In the genomic region with DNA sequence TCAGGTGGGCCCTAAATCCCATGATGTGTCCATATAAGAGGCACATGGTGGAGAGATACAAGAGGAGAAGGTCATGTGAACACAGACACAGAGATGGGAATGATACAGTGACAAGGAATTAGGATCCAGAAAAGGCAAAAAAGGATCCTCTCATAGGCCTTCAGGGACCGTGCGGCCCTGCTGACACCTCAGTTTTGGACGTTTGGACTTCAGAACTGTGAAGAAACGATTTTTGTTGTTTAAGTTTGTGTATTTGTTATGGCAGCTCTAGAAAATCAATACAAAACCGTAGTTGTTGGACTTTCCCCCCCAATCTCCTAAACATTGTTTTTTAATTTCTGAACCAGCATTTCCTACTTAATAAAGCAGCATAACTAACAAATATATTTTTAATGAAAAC, we compare ENCODE assay signal across 8 cellular contexts.
"Had no signal": no experiment of that assay in that cellular context is flagged by ENCODE, and none has a peak within 500 bp of the region (broad histone marks: within the 10 kb centered on the region; RNA-seq: fewer than 3 reads in every experiment).

No MANE protein-coding gene starts in this region.

- DNase-seq: GM23248, GOT3, H9, HCEC 1CT, IMR-90, KG1 had no signal

- ATAC-seq: K562 had no signal

- H3K9ac ChIP-seq: GM23248 had no signal

- H3K27ac ChIP-seq: GM23248, HL-60 had no signal

- H3K4me3 ChIP-seq: GM23248, K562 had no signal

- H2AFZ ChIP-seq: GM23248 had no signal
